8 cellular contexts compared by ENCODE assay signal in genomic region chr5:90529234-90529938, GRCh38. TPM values are rescaled to one million over a fixed set of nuclear protein-coding genes. Genes with fewer than 3 reads are reported as not detected.
DNase-seq lines count a peak whose midpoint lies in the region; ATAC-seq and TF ChIP-seq lines count a peak whose summit lies in the region.

TSS of gene LYSMD3 (minus strand) at chr5:90529584. CDS start at chr5:90525289, 4,295 bp downstream.

- peaks cover 29 to 38% (median 34%) of the 10 kb centered on the region in 3 donors for H3K4me1 Mint-ChIP-seq in T-cell

- H3K36me3 ChIP-seq in adrenal gland (replicated peaks in 1 of 2) (peaks cover 0 to 6% of the 10 kb centered on the region in 2 donors), heart right ventricle (peaks cover 0 to 26% (median 5%) of the 10 kb centered on the region in 9 donors), upper lobe of right lung (peaks cover 12% of the 10 kb centered on the region)

- peak within 1 kb of the TSS; percentile 95 to 100 (median 99) for H3K4me3 Mint-ChIP-seq in T-cell

- peaks cover 12% of the 10 kb centered on the region for H3K36me3 Mint-ChIP-seq in T-cell

- POLR2A ChIA-PET in T-cell (lab: Charles Lee): interaction anchor here (0.5 to 1.9 kb wide), 8 partner anchors 53 to 1056 kb away, joined by 3 to 21 read pairs (median 3); partner anchors contain the start of genes ARRDC3 (in 1 of the 2), CETN3 (in 1 of the 2), MBLAC2 (in 1 of the 2) and POLR3G (in 1 of the 2)

- no peaks in the 10 kb centered on the region for H3K9me3 Mint-ChIP-seq in T-cell

- H3K4me3 ChIP-seq in GM12875 (ENCODE audit: low read depth, low read length): peak within 1 kb of the TSS; percentile 62
- H3K4me3 ChIP-seq in adrenal gland: peak within 1 kb of the TSS; percentile 70 to 98 (median 76)
- H3K4me3 ChIP-seq in heart right ventricle: peak within 1 kb of the TSS; percentile 81 to 96 (median 90)
- H3K4me3 ChIP-seq in upper lobe of right lung: peak within 1 kb of the TSS; percentile 94

- intact Hi-C loops in adrenal gland (cut with DNase I) (no loop called here), heart right ventricle (cut with DNase I) (loop anchor here in 7 of 10 donors (2.0 to 10.0 kb wide), 5 partner anchors 52 to 121 kb away; partner anchors contain the start of genes MBLAC2 (in 5 of the 7), POLR3G (in 5 of the 7) and CETN3 (in 1 of the 7)), posterior vena cava (cut with DNase I) (loop anchor here in 1 of 2 donors (5.0 kb wide), 1 partner anchor 87 kb away; no protein-coding TSS in a partner anchor), upper lobe of right lung (cut with DNase I) (no loop called here)

- H3K27ac ChIP-seq in adrenal gland (peak within 1 kb of the TSS; percentile 17 to 94 (median 91)), heart right ventricle (peak within 1 kb of the TSS; percentile 87 to 98 (median 96)), upper lobe of right lung (peak within 1 kb of the TSS; percentile 94)

- H3K27me3 ChIP-seq in adrenal gland: no peaks in the 10 kb centered on the region
- H3K27me3 ChIP-seq in heart right ventricle: peaks cover 0 to 18% (median 7%) of the 10 kb centered on the region in 7 donors
- H3K27me3 ChIP-seq in upper lobe of right lung: peaks cover 4% of the 10 kb centered on the region

- H3K9me3 ChIP-seq in adrenal gland (replicated peaks in 1 of 3): no peaks in the 10 kb centered on the region
- no peaks in the 10 kb centered on the region for H3K9me3 ChIP-seq in heart right ventricle
- no peaks in the 10 kb centered on the region for H3K9me3 ChIP-seq in upper lobe of right lung

- H3K4me1 ChIP-seq in adrenal gland (replicated peaks in 1 of 2) (peaks cover 5 to 39% of the 10 kb centered on the region in 2 donors), heart right ventricle (peaks cover 0 to 43% (median 32%) of the 10 kb centered on the region in 9 donors), upper lobe of right lung (peaks cover 33% of the 10 kb centered on the region)

- CTCF ChIA-PET in T-cell (lab: Charles Lee): interaction anchor here (0.7 to 1.7 kb wide), 10 partner anchors 30 to 1801 kb away, joined by 3 to 12 read pairs (median 4); partner anchors contain the start of genes MBLAC2 (in 2 of the 2), POLR3G (in 2 of the 2), ARRDC3 (in 1 of the 2) and CETN3 (in 1 of the 2)

- TF ChIP-seq POLR2A in adrenal gland (IDR thresholded peaks at IDR 0.05): peak; percentile 71 to 94

- peak; percentile 94 for ATAC-seq in HG02763 (IDR thresholded peaks at IDR 0.05; ENCODE audit: unreplicated experiment)
- ATAC-seq in T-cell (replicated peaks in 1 of 4): peak; percentile 89 to 97 (median 92)
- peak; percentile 99 to 100 (median 100) for ATAC-seq in heart right ventricle
- ATAC-seq in upper lobe of right lung: peak; percentile 99

- peaks cover 15 to 20% of the 10 kb centered on the region in 2 donors for H3K27me3 Mint-ChIP-seq in T-cell

- DNase-seq in NCI-H1417 treated with DMSO at 0.1 percent for 48 hours (lab: John Stamatoyannopoulos, UW) (peak; percentile 38), T-cell (peak; percentile 94 to 98 (median 97)), adrenal gland (peak; percentile 98 to 99 (median 98)), heart right ventricle (peak; percentile 98 to 99), posterior vena cava (ENCODE audit: low spot score) (peak; percentile 99), upper lobe of right lung (peak; percentile 99)

- WGBS in adrenal gland, 4 donors: 0 to 1% (median 1%) methylated on average over 7 to 63 of the region's 63 CpGs
- 0 to 1% methylated on average over 60 to 63 of the region's 63 CpGs for WGBS in heart right ventricle, 2 donors

- peak within 1 kb of the TSS; percentile 97 to 98 for H3K27ac Mint-ChIP-seq in T-cell

- TF ChIP-seq CTCF in GM12875 (IDR thresholded peaks at IDR 0.05; ENCODE audit: borderline replicate concordance, insufficient read depth, low read depth, low read length) (no peak), adrenal gland (IDR thresholded peaks at IDR 0.05) (peak in 1 of 6 experiments; percentile 9), heart right ventricle (IDR thresholded peaks at IDR 0.05) (no peak), upper lobe of right lung (IDR thresholded peaks at IDR 0.05) (no peak)

RNA-seq across cellular contexts. Expression of gene LYSMD3, which starts in this region (rescaled TPM):
- total RNA-seq in T-cell (10 to 100 TPM; 18.4 to 28.9 (median 21.5) TPM), adrenal gland (10 to 100 TPM in 6 of 8 donors, 1 to 10 TPM in 2; 6.8 to 33.2 (median 16.1) TPM), heart right ventricle (10 to 100 TPM; 15.2 to 26.7 (median 19.6) TPM), posterior vena cava (10 to 100 TPM; 20.7 to 31.1 TPM), upper lobe of right lung (21.0 TPM)
- polyA plus RNA-seq in adrenal gland (10 to 100 TPM in 1 of 3 donors, 1 to 10 TPM in 2; 3.4 to 38.6 (median 4.2) TPM), heart right ventricle (1 to 10 TPM; 5.8 to 9.8 TPM)

Comparison
In these comparisons a context has a peak if more than half of its experiments do, and no peak if none do; other contexts are left out.
1. Peak in every context shown above with its lines: DNase-seq, ATAC-seq, H3K4me3 ChIP-seq and H3K27ac ChIP-seq.
2. DNase-seq: peak in every context shown above with its lines; median percentile 99 in posterior vena cava; 99 in upper lobe of right lung; 98 in heart right ventricle; 98 in adrenal gland; 97 in T-cell; 38 in NCI-H1417 treated with DMSO at 0.1 percent for 48 hours.
3. intact Hi-C loops: an anchor here in heart right ventricle (2.0 to 10.0 kb wide); none called in adrenal gland and upper lobe of right lung.